In the genomic region with DNA sequence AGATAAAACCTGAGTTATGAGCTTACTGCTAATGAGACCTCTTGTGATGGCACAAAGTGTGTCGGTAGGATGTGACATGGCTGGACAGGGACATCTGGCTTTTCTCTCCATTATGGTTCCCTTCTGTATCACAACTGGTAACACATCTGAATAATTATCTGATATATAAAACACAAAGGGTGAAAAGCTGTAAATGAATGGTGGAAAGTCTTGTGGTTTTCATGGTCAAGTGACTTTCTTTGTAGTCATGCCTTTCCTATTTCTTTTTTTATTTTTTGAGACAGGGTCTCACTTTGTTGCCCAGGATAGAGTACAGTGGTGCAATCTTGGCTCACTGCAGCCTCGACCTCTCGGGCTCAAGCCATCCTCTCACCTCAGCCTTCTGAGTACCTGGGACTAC, we compare ENCODE assay signal across 21 cellular contexts. TPM values are rescaled to one million over a fixed set of nuclear protein-coding genes. Genes with fewer than 3 reads are reported as not detected.
DNase-seq lines count a peak whose midpoint lies in the region; TF ChIP-seq lines count a peak whose summit lies in the region.
"Had no signal": no experiment of that assay in that cellular context is flagged by ENCODE, and none has a peak within 500 bp of the region (broad histone marks: within the 10 kb centered on the region; RNA-seq: fewer than 3 reads in every experiment).

No MANE protein-coding gene starts in this region.

- 0 out of 2 replicates have a peak, but pooled peaks cover 6% of the 10 kb centered on the region for H3F3A ChIP-seq in PC-9 (ENCODE audit: insufficient read depth, low read depth)

- no peak for TF ChIP-seq CTCF in CD14-positive monocyte (IDR thresholded peaks at IDR 0.05)
- no peak for TF ChIP-seq CTCF in PC-9 (conservative IDR thresholded peaks at IDR 0.05)
- TF ChIP-seq CTCF in GM20000 (IDR thresholded peaks at IDR 0.05; ENCODE audit: extremely low read depth, missing control alignments): no peak

- H3K36me3 ChIP-seq in PC-9 (ENCODE audit: low read depth): no peaks in the 10 kb centered on the region
- H3K36me3 ChIP-seq: ovary, spleen, upper lobe of left lung had no signal

- CTCF ChIA-PET in PC-9 (lab: Charles Lee): no interaction called here

- H3K27me3 Mint-ChIP-seq in CD14-positive monocyte (ENCODE audit: low read depth in 3 of 3): peaks cover 0 to 4% (median 3%) of the 10 kb centered on the region in 3 donors
- H3K27me3 Mint-ChIP-seq: CD4-positive, CD25-positive, alpha-beta regulatory T cell had no signal

- 0 out of 2 replicates have a peak, but pooled peaks cover 3% of the 10 kb centered on the region for H3K4me1 ChIP-seq in PC-9 (replicated peaks; ENCODE audit: insufficient read depth)
- H3K4me1 ChIP-seq: spleen, upper lobe of left lung had no signal

- H3K4me3 Mint-ChIP-seq in CD14-positive monocyte: no peak overlapping the region
- H3K4me3 Mint-ChIP-seq: activated CD4-positive, alpha-beta T cell treated with anti-CD3 and anti-CD28 coated beads for 36 hours; activated naive CD8-positive, alpha-beta T cell treated with anti-CD3 and anti-CD28 coated beads for 36 hours; CD4-positive, CD25-positive, alpha-beta regulatory T cell; nephron progenitor cell had no signal

- peak overlapping the region; percentile 30 to 85 (median 73) for H3K27ac Mint-ChIP-seq in CD14-positive monocyte
- H3K27ac Mint-ChIP-seq: activated CD4-positive, alpha-beta T cell treated with anti-CD3 and anti-CD28 coated beads for 36 hours; activated naive CD8-positive, alpha-beta T cell treated with anti-CD3 and anti-CD28 coated beads for 36 hours; CD4-positive, CD25-positive, alpha-beta regulatory T cell; nephron progenitor cell had no signal

- peak overlapping the region; percentile 54 for H3K27ac ChIP-seq in PC-9
- H3K27ac ChIP-seq in epithelial cell of prostate: peak overlapping the region; percentile 98
- H3K27ac ChIP-seq: ovary, spleen, upper lobe of left lung had no signal

- H4K20me1 ChIP-seq in PC-9 (ENCODE audit: insufficient read depth): no peaks in the 10 kb centered on the region

- H3K9me3 Mint-ChIP-seq in CD14-positive monocyte: peaks cover 0 to 3% (median 0%) of the 10 kb centered on the region in 7 donors

- no TSS peak for BruUV-seq in PC-9 (replicated peaks; lab: Mats Ljungman, UMichigan)

- no peaks in the 10 kb centered on the region; the same call in 1 of the 2 replicates for H3K9me3 ChIP-seq in PC-9 (ENCODE audit: insufficient read depth, low read depth)
- H3K9me3 ChIP-seq: ovary, upper lobe of left lung had no signal

- POLR2A ChIA-PET in PC-9 (lab: Charles Lee; ENCODE audit: unreplicated experiment): no interaction called here

- DNase-seq in CD14-positive monocyte (ENCODE audit: low spot score) (no peak), PC-9 (no peak), epithelial cell of prostate (ENCODE audit: low read depth, low spot score) (no peak), renal cortical epithelial cell (ENCODE audit: low read depth) (peak; percentile 86), GM20000 (ENCODE audit: low spot score) (no peak), NCI-H2107 treated with DMSO at 0.1 percent for 48 hours (lab: John Stamatoyannopoulos, UW; ENCODE audit: unreplicated experiment) (no peak), NCI-H345 treated with DMSO at 0.1 percent for 48 hours (lab: John Stamatoyannopoulos, UW; ENCODE audit: unreplicated experiment) (no peak)
- DNase-seq in activated CD8-positive, alpha-beta memory T cell treated with anti-CD3 and anti-CD28 coated beads for 24 hours: no peak
- DNase-seq: activated CD4-positive, alpha-beta T cell treated with anti-CD3 and anti-CD28 coated beads for 36 hours; activated effector memory CD4-positive, alpha-beta T cell treated with anti-CD3 and anti-CD28 coated beads, Interleukin-2, amount 50 U/mL, for 16 hours; activated naive CD8-positive, alpha-beta T cell treated with anti-CD3 and anti-CD28 coated beads for 36 hours; CD4-positive, CD25-positive, alpha-beta regulatory T cell; NCI-H1048; NCI-H526 treated with DMSO at 0.1 percent for 48 hours; nephron progenitor cell; ovary; RPMI8226; spleen; stimulated activated CD4-positive, alpha-beta T cell treated with anti-CD3 and anti-CD28 coated beads, Interleukin-2, amount 100 ng/mL, for 48 hours; upper lobe of left lung had no signal

- no peaks in the 10 kb centered on the region for H3K79me2 ChIP-seq in PC-9 (ENCODE audit: low read depth)

- no peak overlapping the region for H3K4me2 ChIP-seq in PC-9

- H2AFZ ChIP-seq in PC-9: no peak overlapping the region

- H3K4me1 Mint-ChIP-seq in CD14-positive monocyte: peaks cover 39% of the 10 kb centered on the region
- H3K4me1 Mint-ChIP-seq: activated CD4-positive, alpha-beta T cell treated with anti-CD3 and anti-CD28 coated beads for 36 hours; activated naive CD8-positive, alpha-beta T cell treated with anti-CD3 and anti-CD28 coated beads for 36 hours; CD4-positive, CD25-positive, alpha-beta regulatory T cell had no signal

- no peaks in the 10 kb centered on the region for H3K9me2 ChIP-seq in PC-9 (ENCODE audit: insufficient read depth)

- H3K27me3 ChIP-seq in PC-9 (ENCODE audit: insufficient read depth, low read depth): no peaks in the 10 kb centered on the region
- H3K27me3 ChIP-seq: ovary, upper lobe of left lung had no signal

- intact Hi-C loops in CD14-positive monocyte (cut with micrococcal nuclease): no loop called here
- intact Hi-C loops in PC-9 (cut with micrococcal nuclease; ENCODE audit: unreplicated experiment): no loop called here

- H3K36me3 Mint-ChIP-seq in CD14-positive monocyte: peaks cover 0 to 2% of the 10 kb centered on the region in 2 donors
- H3K36me3 Mint-ChIP-seq: activated naive CD8-positive, alpha-beta T cell treated with anti-CD3 and anti-CD28 coated beads for 36 hours; CD4-positive, CD25-positive, alpha-beta regulatory T cell had no signal

- no peak overlapping the region for H3K4me3 ChIP-seq in PC-9
- H3K4me3 ChIP-seq: dorsolateral prefrontal cortex, ovary, spleen, upper lobe of left lung had no signal

RNA-seq across cellular contexts. Expression of gene ZFHX3, which starts 35.3 kb away (rescaled TPM):
- under 1 TPM; 0.42 to 0.43 TPM for polyA plus RNA-seq in CD14-positive monocyte
- total RNA-seq in PC-9 (2021) (20.5 and 23.1 TPM in 2 replicates), renal cortical epithelial cell (4.5 and 14.2 TPM in 2 replicates)
